ENCODE assay signal across 2 cellular contexts in the genomic region with DNA sequence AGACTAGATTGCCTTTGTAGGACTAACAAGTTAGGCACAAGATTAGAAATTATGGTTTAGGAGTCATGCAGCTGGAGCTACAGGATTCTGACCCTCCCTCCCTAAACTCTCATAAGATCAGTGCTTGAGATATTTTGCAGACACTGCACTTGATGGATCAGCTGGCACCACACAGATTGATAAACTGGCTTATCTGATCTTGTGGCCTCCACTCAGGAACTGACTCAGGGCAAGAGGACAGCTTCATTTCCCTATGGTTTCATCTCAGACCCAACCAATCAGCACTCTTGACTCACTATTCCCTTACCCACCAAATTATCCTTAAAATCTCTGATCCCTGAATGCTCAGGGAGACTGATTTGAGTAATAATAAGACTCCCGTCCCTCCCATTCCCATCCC.
TF ChIP-seq lines count a peak whose summit lies in the region.

No MANE protein-coding gene starts in this region.

TF ChIP-seq in K562, 482 proteins besides CTCF, POLR2A, EP300 and RAD21 (continued from another document):
- TF ChIP-seq, protein P1, sequence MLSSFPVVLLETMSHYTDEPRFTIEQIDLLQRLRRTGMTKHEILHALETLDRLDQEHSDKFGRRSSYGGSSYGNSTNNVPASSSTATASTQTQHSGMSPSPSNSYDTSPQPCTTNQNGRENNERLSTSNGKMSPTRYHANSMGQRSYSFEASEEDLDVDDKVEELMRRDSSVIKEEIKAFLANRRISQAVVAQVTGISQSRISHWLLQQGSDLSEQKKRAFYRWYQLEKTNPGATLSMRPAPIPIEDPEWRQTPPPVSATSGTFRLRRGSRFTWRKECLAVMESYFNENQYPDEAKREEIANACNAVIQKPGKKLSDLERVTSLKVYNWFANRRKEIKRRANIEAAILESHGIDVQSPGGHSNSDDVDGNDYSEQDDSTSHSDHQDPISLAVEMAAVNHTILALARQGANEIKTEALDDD (IDR thresholded peaks at IDR 0.05), result 0 out of 2 replicates have a peak, but pooled peaks have one; percentile 40

TF ChIP-seq in GM23338, 12 proteins besides CTCF, POLR2A, EP300 and RAD21 (continued from another document):
- TF ChIP-seq ZNF462 (CRISPR knock-in tag; IDR thresholded peaks at IDR 0.05), result no peak
- no peak for TF ChIP-seq STAT1 (IDR thresholded peaks at IDR 0.05; ENCODE audit: unreplicated experiment)
- TF ChIP-seq POLR2AphosphoS5 (IDR thresholded peaks at IDR 0.05; ENCODE audit: low read depth), result no peak
- TF ChIP-seq ETS1 (IDR thresholded peaks at IDR 0.05), result no peak
- no peak for TF ChIP-seq ZNF331 (CRISPR knock-in tag; IDR thresholded peaks at IDR 0.05; ENCODE audit: low read depth)
- TF ChIP-seq, protein P2, sequence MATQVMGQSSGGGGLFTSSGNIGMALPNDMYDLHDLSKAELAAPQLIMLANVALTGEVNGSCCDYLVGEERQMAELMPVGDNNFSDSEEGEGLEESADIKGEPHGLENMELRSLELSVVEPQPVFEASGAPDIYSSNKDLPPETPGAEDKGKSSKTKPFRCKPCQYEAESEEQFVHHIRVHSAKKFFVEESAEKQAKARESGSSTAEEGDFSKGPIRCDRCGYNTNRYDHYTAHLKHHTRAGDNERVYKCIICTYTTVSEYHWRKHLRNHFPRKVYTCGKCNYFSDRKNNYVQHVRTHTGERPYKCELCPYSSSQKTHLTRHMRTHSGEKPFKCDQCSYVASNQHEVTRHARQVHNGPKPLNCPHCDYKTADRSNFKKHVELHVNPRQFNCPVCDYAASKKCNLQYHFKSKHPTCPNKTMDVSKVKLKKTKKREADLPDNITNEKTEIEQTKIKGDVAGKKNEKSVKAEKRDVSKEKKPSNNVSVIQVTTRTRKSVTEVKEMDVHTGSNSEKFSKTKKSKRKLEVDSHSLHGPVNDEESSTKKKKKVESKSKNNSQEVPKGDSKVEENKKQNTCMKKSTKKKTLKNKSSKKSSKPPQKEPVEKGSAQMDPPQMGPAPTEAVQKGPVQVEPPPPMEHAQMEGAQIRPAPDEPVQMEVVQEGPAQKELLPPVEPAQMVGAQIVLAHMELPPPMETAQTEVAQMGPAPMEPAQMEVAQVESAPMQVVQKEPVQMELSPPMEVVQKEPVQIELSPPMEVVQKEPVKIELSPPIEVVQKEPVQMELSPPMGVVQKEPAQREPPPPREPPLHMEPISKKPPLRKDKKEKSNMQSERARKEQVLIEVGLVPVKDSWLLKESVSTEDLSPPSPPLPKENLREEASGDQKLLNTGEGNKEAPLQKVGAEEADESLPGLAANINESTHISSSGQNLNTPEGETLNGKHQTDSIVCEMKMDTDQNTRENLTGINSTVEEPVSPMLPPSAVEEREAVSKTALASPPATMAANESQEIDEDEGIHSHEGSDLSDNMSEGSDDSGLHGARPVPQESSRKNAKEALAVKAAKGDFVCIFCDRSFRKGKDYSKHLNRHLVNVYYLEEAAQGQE (IDR thresholded peaks at IDR 0.05; ENCODE audit: unreplicated experiment), result no peak
- no peak for TF ChIP-seq CREB1 (CRISPR knock-in tag; IDR thresholded peaks at IDR 0.05; ENCODE audit: low read depth)
- TF ChIP-seq NANOG (IDR thresholded peaks at IDR 0.05; ENCODE audit: borderline replicate concordance), result no peak
- no peak for TF ChIP-seq JUNB (IDR thresholded peaks at IDR 0.05; ENCODE audit: unreplicated experiment)
- no peak for TF ChIP-seq EZH2 (IDR thresholded peaks at IDR 0.05; ENCODE audit: low read depth, unreplicated experiment)
- no peak for TF ChIP-seq EZH2phosphoT487 (IDR thresholded peaks at IDR 0.05; ENCODE audit: unreplicated experiment)
